In the genomic region with DNA sequence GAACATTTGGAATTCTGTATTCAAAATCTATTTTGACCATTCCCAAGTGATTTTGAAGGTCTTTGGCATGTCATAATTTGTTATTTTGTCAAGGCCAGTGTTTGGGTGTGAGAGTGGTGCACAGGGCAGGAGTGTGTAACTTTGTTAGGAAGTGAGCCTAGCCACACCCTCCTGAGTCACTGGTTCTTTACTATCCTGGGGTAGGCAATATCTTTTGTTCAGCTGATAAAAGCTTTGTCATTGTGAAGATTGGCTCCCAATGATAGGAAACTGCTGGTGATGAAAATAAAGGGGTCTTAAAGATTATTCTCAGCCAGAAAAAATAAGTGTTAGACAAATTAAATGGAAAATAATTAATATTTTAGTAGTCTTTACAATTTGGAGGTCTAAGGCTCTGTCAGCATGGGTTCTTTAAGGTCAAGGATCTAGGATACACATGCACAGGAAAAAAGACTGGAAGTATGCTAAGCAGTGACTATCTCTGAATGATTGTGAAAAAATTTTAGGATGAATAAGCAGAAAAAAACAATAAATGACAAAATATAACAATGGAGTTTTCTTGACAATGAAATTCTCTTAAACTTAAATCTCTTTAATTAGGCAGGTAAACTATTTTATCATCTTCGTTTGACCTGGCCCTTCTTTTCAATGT, we compare ENCODE assay signal across 2 cellular contexts.
TF ChIP-seq lines count a peak whose summit lies in the region.

No MANE protein-coding gene starts in this region.

TF ChIP-seq in HCT116, 20 proteins besides CTCF, POLR2A, EP300 and RAD21:
- TF ChIP-seq FOSL1 (IDR thresholded peaks at IDR 0.05; ENCODE audit: low read depth) (no peak), SRF (IDR thresholded peaks at IDR 0.05; ENCODE audit: low read depth) (no peak), EZH2 (IDR thresholded peaks at IDR 0.05) (no peak), SP1 (IDR thresholded peaks at IDR 0.05; ENCODE audit: low read depth) (no peak), TCF7L2 (IDR thresholded peaks at IDR 0.05; ENCODE audit: borderline replicate concordance, extremely low read depth, insufficient read depth, insufficient read length) (no peak), ZFX (IDR thresholded peaks at IDR 0.05) (no peak), EGR1 (IDR thresholded peaks at IDR 0.05; ENCODE audit: low read depth) (no peak), ELF1 (IDR thresholded peaks at IDR 0.05; ENCODE audit: borderline replicate concordance, low read depth) (no peak), EZH2phosphoT487 (IDR thresholded peaks at IDR 0.05; ENCODE audit: borderline replicate concordance) (no peak), SIN3A (IDR thresholded peaks at IDR 0.05; ENCODE audit: low read depth) (no peak), JUND (IDR thresholded peaks at IDR 0.05) (no peak), CEBPB (IDR thresholded peaks at IDR 0.05; ENCODE audit: low read depth) (no peak), ZNF274 (IDR thresholded peaks at IDR 0.05; ENCODE audit: low read depth, low read length) (no peak), POLR2AphosphoS5 (IDR thresholded peaks at IDR 0.05; ENCODE audit: low read depth, low read length) (no peak)
- TF ChIP-seq, protein P1, sequence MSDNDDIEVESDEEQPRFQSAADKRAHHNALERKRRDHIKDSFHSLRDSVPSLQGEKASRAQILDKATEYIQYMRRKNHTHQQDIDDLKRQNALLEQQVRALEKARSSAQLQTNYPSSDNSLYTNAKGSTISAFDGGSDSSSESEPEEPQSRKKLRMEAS (IDR thresholded peaks at IDR 0.05): no peak
- TF ChIP-seq, protein P2, sequence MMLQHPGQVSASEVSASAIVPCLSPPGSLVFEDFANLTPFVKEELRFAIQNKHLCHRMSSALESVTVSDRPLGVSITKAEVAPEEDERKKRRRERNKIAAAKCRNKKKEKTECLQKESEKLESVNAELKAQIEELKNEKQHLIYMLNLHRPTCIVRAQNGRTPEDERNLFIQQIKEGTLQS (IDR thresholded peaks at IDR 0.05): no peak
- TF ChIP-seq, protein P3, sequence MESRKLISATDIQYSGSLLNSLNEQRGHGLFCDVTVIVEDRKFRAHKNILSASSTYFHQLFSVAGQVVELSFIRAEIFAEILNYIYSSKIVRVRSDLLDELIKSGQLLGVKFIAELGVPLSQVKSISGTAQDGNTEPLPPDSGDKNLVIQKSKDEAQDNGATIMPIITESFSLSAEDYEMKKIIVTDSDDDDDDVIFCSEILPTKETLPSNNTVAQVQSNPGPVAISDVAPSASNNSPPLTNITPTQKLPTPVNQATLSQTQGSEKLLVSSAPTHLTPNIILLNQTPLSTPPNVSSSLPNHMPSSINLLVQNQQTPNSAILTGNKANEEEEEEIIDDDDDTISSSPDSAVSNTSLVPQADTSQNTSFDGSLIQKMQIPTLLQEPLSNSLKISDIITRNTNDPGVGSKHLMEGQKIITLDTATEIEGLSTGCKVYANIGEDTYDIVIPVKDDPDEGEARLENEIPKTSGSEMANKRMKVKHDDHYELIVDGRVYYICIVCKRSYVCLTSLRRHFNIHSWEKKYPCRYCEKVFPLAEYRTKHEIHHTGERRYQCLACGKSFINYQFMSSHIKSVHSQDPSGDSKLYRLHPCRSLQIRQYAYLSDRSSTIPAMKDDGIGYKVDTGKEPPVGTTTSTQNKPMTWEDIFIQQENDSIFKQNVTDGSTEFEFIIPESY (IDR thresholded peaks at IDR 0.05; ENCODE audit: extremely low read depth, insufficient replicate concordance, low read length): no peak
- TF ChIP-seq, protein P4, sequence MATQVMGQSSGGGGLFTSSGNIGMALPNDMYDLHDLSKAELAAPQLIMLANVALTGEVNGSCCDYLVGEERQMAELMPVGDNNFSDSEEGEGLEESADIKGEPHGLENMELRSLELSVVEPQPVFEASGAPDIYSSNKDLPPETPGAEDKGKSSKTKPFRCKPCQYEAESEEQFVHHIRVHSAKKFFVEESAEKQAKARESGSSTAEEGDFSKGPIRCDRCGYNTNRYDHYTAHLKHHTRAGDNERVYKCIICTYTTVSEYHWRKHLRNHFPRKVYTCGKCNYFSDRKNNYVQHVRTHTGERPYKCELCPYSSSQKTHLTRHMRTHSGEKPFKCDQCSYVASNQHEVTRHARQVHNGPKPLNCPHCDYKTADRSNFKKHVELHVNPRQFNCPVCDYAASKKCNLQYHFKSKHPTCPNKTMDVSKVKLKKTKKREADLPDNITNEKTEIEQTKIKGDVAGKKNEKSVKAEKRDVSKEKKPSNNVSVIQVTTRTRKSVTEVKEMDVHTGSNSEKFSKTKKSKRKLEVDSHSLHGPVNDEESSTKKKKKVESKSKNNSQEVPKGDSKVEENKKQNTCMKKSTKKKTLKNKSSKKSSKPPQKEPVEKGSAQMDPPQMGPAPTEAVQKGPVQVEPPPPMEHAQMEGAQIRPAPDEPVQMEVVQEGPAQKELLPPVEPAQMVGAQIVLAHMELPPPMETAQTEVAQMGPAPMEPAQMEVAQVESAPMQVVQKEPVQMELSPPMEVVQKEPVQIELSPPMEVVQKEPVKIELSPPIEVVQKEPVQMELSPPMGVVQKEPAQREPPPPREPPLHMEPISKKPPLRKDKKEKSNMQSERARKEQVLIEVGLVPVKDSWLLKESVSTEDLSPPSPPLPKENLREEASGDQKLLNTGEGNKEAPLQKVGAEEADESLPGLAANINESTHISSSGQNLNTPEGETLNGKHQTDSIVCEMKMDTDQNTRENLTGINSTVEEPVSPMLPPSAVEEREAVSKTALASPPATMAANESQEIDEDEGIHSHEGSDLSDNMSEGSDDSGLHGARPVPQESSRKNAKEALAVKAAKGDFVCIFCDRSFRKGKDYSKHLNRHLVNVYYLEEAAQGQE (IDR thresholded peaks at IDR 0.05; ENCODE audit: low read depth): no peak

TF ChIP-seq in WTC11, 78 proteins besides CTCF, POLR2A, EP300 and RAD21:
- TF ChIP-seq NR3C1 (CRISPR knock-in tag; conservative IDR thresholded peaks at IDR 0.05; ENCODE audit: low read depth): no peak
- no peak for TF ChIP-seq NFE2L1 (CRISPR knock-in tag; IDR thresholded peaks at IDR 0.05)
- TF ChIP-seq GTF2I (CRISPR knock-in tag; conservative IDR thresholded peaks at IDR 0.05): no peak
- TF ChIP-seq, protein P5, sequence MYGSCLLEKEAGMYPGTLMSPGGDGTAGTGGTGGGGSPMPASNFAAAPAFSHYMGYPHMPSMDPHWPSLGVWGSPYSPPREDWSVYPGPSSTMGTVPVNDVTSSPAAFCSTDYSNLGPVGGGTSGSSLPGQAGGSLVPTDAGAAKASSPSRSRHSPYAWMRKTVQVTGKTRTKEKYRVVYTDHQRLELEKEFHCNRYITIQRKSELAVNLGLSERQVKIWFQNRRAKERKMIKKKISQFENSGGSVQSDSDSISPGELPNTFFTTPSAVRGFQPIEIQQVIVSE (CRISPR knock-in tag; IDR thresholded peaks at IDR 0.05; ENCODE audit: borderline replicate concordance): no peak
- no peak for TF ChIP-seq KAT7 (CRISPR knock-in tag; IDR thresholded peaks at IDR 0.05; ENCODE audit: borderline replicate concordance)
- no peak for TF ChIP-seq ZNF423 (CRISPR knock-in tag; IDR thresholded peaks at IDR 0.05)
- no peak for TF ChIP-seq CREM (CRISPR knock-in tag; IDR thresholded peaks at IDR 0.05)
- TF ChIP-seq ESRRA (CRISPR knock-in tag; IDR thresholded peaks at IDR 0.05; ENCODE audit: borderline replicate concordance): no peak
- TF ChIP-seq, protein P6, sequence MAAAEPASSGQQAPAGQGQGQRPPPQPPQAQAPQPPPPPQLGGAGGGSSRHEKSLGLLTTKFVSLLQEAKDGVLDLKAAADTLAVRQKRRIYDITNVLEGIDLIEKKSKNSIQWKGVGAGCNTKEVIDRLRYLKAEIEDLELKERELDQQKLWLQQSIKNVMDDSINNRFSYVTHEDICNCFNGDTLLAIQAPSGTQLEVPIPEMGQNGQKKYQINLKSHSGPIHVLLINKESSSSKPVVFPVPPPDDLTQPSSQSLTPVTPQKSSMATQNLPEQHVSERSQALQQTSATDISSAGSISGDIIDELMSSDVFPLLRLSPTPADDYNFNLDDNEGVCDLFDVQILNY (CRISPR knock-in tag; IDR thresholded peaks at IDR 0.05): no peak
- TF ChIP-seq, protein P7, sequence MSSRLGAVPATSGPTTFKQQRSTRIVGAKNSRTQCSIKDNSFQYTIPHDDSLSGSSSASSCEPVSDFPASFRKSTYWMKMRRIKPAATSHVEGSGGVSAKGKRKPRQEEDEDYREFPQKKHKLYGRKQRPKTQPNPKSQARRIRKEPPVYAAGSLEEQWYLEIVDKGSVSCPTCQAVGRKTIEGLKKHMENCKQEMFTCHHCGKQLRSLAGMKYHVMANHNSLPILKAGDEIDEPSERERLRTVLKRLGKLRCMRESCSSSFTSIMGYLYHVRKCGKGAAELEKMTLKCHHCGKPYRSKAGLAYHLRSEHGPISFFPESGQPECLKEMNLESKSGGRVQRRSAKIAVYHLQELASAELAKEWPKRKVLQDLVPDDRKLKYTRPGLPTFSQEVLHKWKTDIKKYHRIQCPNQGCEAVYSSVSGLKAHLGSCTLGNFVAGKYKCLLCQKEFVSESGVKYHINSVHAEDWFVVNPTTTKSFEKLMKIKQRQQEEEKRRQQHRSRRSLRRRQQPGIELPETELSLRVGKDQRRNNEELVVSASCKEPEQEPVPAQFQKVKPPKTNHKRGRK (CRISPR knock-in tag; IDR thresholded peaks at IDR 0.05; ENCODE audit: borderline replicate concordance): no peak
- TF ChIP-seq ZNF232 (CRISPR knock-in tag; IDR thresholded peaks at IDR 0.05): no peak
- TF ChIP-seq, protein P8, sequence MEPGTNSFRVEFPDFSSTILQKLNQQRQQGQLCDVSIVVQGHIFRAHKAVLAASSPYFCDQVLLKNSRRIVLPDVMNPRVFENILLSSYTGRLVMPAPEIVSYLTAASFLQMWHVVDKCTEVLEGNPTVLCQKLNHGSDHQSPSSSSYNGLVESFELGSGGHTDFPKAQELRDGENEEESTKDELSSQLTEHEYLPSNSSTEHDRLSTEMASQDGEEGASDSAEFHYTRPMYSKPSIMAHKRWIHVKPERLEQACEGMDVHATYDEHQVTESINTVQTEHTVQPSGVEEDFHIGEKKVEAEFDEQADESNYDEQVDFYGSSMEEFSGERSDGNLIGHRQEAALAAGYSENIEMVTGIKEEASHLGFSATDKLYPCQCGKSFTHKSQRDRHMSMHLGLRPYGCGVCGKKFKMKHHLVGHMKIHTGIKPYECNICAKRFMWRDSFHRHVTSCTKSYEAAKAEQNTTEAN (CRISPR knock-in tag; IDR thresholded peaks at IDR 0.05): no peak
- no peak for TF ChIP-seq PRRX2 (CRISPR knock-in tag; IDR thresholded peaks at IDR 0.05)
- TF ChIP-seq ELF4 (CRISPR knock-in tag; IDR thresholded peaks at IDR 0.05; ENCODE audit: low read depth): no peak
- TF ChIP-seq, protein P9, sequence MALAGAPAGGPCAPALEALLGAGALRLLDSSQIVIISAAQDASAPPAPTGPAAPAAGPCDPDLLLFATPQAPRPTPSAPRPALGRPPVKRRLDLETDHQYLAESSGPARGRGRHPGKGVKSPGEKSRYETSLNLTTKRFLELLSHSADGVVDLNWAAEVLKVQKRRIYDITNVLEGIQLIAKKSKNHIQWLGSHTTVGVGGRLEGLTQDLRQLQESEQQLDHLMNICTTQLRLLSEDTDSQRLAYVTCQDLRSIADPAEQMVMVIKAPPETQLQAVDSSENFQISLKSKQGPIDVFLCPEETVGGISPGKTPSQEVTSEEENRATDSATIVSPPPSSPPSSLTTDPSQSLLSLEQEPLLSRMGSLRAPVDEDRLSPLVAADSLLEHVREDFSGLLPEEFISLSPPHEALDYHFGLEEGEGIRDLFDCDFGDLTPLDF (CRISPR knock-in tag; IDR thresholded peaks at IDR 0.05): no peak
- TF ChIP-seq TCF7 (CRISPR knock-in tag; IDR thresholded peaks at IDR 0.05; ENCODE audit: low read depth): no peak
- TF ChIP-seq ZNF396 (CRISPR knock-in tag; IDR thresholded peaks at IDR 0.05; ENCODE audit: borderline replicate concordance): no peak
